24 cellular contexts compared by ENCODE assay signal in the genomic region with DNA sequence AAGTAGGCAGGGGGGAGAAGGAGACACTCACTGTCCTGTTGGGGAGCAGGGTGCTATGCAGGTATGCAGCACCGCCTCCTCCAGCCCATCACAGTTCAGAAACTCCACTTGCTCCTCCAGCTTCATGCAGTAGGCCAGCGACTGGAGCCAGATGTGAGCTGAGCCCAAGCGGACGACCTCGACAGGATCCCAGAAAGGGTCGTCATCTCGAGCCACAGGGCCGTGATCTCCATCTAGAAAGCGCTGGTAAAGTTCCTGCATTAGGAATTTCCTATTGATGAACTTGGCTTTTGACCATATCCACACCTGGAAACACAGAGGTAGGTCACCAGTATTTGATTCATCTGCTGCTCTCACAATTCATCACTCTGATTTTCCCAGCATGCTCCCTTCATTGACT.
"Had no signal": no experiment of that assay in that cellular context is flagged by ENCODE, and none has a peak within 500 bp of the region (broad histone marks: within the 10 kb centered on the region; RNA-seq: fewer than 3 reads in every experiment).

No MANE protein-coding gene starts in this region.

- H3K27ac ChIP-seq: neutrophil, prostate gland, sigmoid colon, suprapubic skin, transverse colon, vagina had no signal

- H3K27me3 ChIP-seq: neutrophil, sigmoid colon, suprapubic skin, transverse colon, vagina had no signal

- H3K4me3 Mint-ChIP-seq: effector memory CD8-positive, alpha-beta T cell; mesothelial cell of epicardium; naive B cell; natural killer cell treated with Interleukin-12 subunit alpha and Interleukin-12 subunit beta and Interleukin-15 and Interleukin-18, amount 100 ng/mL, for 72 hours; neural crest cell; stimulated activated memory B cell treated with anti-CD40 and anti-IgM and Interleukin-4, amounts not matched to agents 10 μg/mL and 1 μg/mL and 100 μg/mL, for 72 hours; stimulated activated naive CD8-positive, alpha-beta T cell treated with anti-CD3 and anti-CD28 coated beads, Interleukin-15, Interleukin-2, amounts not matched to agents 100 ng/mL and 50 ng/mL, for 24 hours had no signal

- H3K4me1 Mint-ChIP-seq: mesothelial cell of epicardium, neural crest cell had no signal

- H3K9me3 ChIP-seq: mucosa of descending colon, neutrophil, prostate gland, sigmoid colon, suprapubic skin, transverse colon, vagina had no signal

- H3K27ac Mint-ChIP-seq: effector memory CD8-positive, alpha-beta T cell; mesothelial cell of epicardium; naive B cell; natural killer cell treated with Interleukin-12 subunit alpha and Interleukin-12 subunit beta and Interleukin-15 and Interleukin-18, amount 100 ng/mL, for 72 hours; stimulated activated memory B cell treated with anti-CD40 and anti-IgM and Interleukin-4, amounts not matched to agents 10 μg/mL and 1 μg/mL and 100 μg/mL, for 72 hours; stimulated activated naive CD8-positive, alpha-beta T cell treated with anti-CD3 and anti-CD28 coated beads, Interleukin-15, Interleukin-2, amounts not matched to agents 100 ng/mL and 50 ng/mL, for 24 hours had no signal

- ATAC-seq: effector memory CD8-positive, alpha-beta T cell; left ventricle myocardium superior; mucosa of descending colon; natural killer cell treated with Interleukin-12 subunit alpha and Interleukin-12 subunit beta and Interleukin-15 and Interleukin-18, amount 100 ng/mL, for 72 hours; right cardiac atrium; stimulated activated memory B cell treated with anti-CD40 and anti-IgM and Interleukin-4, amounts not matched to agents 10 μg/mL and 1 μg/mL and 100 μg/mL, for 72 hours had no signal

- H3K4me3 ChIP-seq: lung, mucosa of descending colon, prostate gland, sigmoid colon, suprapubic skin, transverse colon, vagina had no signal

- FAIRE-seq: endometrium, frontal cortex, keratinocyte had no signal

- H3K9me3 Mint-ChIP-seq: effector memory CD8-positive, alpha-beta T cell; mesothelial cell of epicardium; natural killer cell treated with Interleukin-12 subunit alpha and Interleukin-12 subunit beta and Interleukin-15 and Interleukin-18, amount 100 ng/mL, for 72 hours; neural crest cell; stimulated activated naive CD8-positive, alpha-beta T cell treated with anti-CD3 and anti-CD28 coated beads, Interleukin-15, Interleukin-2, amounts not matched to agents 100 ng/mL and 50 ng/mL, for 24 hours had no signal

- H3K27me3 Mint-ChIP-seq: effector memory CD8-positive, alpha-beta T cell; natural killer cell treated with Interleukin-12 subunit alpha and Interleukin-12 subunit beta and Interleukin-15 and Interleukin-18, amount 100 ng/mL, for 72 hours; stimulated activated naive CD8-positive, alpha-beta T cell treated with anti-CD3 and anti-CD28 coated beads, Interleukin-15, Interleukin-2, amounts not matched to agents 100 ng/mL and 50 ng/mL, for 24 hours had no signal

- DNase-seq: cortex of kidney; effector memory CD8-positive, alpha-beta T cell; left ventricle myocardium superior; mesenchymal stem cell; mucosa of descending colon; naive B cell; right cardiac atrium; sigmoid colon; stimulated activated CD4-positive, alpha-beta T cell treated with anti-CD3 and anti-CD28 coated beads, Interleukin-2, amount 100 ng/mL, for 24 hours; stimulated activated CD4-positive, alpha-beta T cell treated with anti-CD3 and anti-CD28 coated beads, Interleukin-4, amount 100 ng/mL, for 24 hours; transverse colon had no signal

- H3K4me1 ChIP-seq: prostate gland, sigmoid colon, suprapubic skin, transverse colon, vagina had no signal
